Comparison of ENCODE assay signal across 1 cellular context in the genomic region with DNA sequence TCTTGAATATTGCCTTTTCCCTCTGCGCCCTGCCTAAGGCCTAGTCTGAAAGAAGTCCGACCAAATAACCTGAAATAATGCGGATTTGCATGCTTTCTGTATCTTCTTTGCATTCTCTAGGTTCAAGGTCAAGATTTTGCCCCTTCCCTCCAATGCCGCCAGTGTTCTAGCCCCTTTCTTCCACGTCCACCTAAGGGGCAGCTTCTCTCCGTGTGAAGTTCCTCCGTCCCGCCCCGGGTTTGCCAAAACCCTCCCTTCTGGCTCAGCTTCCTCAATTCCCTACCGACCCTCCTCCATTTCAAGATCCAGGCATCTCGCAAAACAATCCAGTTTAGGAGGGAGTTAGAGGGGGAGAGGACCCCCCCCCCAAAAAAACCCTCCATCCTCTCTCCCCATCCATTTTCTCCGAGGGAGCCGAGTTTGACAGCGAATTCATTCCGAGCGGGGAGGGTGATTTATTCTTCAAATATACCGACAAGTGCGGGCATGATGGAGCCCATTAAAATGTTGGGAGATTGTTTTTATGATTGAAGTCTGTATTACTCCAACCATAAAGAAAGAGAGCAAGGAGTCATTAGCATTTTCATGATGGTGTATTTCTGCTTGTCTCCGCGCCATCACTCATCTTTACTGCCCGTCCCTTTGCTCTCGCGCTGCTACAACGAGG.
TF ChIP-seq lines count a peak whose summit lies in the region.

No MANE protein-coding gene starts in this region.

TF ChIP-seq in HEK293, 187 proteins besides CTCF, POLR2A, EP300 and RAD21 (continued from another document):
- TF ChIP-seq, protein P1, sequence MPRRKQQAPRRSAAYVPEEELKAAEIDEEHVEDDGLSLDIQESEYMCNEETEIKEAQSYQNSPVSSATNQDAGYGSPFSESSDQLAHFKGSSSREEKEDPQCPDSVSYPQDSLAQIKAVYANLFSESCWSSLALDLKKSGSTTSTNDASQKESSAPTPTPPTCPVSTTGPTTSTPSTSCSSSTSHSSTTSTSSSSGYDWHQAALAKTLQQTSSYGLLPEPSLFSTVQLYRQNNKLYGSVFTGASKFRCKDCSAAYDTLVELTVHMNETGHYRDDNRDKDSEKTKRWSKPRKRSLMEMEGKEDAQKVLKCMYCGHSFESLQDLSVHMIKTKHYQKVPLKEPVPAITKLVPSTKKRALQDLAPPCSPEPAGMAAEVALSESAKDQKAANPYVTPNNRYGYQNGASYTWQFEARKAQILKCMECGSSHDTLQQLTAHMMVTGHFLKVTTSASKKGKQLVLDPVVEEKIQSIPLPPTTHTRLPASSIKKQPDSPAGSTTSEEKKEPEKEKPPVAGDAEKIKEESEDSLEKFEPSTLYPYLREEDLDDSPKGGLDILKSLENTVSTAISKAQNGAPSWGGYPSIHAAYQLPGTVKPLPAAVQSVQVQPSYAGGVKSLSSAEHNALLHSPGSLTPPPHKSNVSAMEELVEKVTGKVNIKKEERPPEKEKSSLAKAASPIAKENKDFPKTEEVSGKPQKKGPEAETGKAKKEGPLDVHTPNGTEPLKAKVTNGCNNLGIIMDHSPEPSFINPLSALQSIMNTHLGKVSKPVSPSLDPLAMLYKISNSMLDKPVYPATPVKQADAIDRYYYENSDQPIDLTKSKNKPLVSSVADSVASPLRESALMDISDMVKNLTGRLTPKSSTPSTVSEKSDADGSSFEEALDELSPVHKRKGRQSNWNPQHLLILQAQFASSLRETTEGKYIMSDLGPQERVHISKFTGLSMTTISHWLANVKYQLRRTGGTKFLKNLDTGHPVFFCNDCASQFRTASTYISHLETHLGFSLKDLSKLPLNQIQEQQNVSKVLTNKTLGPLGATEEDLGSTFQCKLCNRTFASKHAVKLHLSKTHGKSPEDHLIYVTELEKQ (tag by site-specific recombination; IDR thresholded peaks at IDR 0.05; ENCODE audit: borderline replicate concordance): no peak
- TF ChIP-seq FEZF1 (tag by site-specific recombination; IDR thresholded peaks at IDR 0.05) (peak; percentile 72), SETDB1 (IDR thresholded peaks at IDR 0.05; ENCODE audit: insufficient read length, low read length) (no peak), HOXD13 (CRISPR knock-in tag; IDR thresholded peaks at IDR 0.05; ENCODE audit: borderline replicate concordance) (no peak), ZNF785 (tag by site-specific recombination; IDR thresholded peaks at IDR 0.05) (no peak), ZBTB6 (tag by site-specific recombination; IDR thresholded peaks at IDR 0.05) (peak; percentile 85), ZNF354C (tag by site-specific recombination; IDR thresholded peaks at IDR 0.05; ENCODE audit: borderline replicate concordance, low read depth) (no peak), KLF1 (tag by site-specific recombination; IDR thresholded peaks at IDR 0.05) (no peak), ZNF157 (tag by site-specific recombination; IDR thresholded peaks at IDR 0.05) (no peak), ZNF654 (tag by site-specific recombination; IDR thresholded peaks at IDR 0.05; ENCODE audit: low read depth) (no peak), ZNF530 (tag by site-specific recombination; IDR thresholded peaks at IDR 0.05; ENCODE audit: low read depth) (no peak), ZNF324 (tag by site-specific recombination; IDR thresholded peaks at IDR 0.05) (no peak)
